1 cellular context compared by ENCODE assay signal in the genomic region with DNA sequence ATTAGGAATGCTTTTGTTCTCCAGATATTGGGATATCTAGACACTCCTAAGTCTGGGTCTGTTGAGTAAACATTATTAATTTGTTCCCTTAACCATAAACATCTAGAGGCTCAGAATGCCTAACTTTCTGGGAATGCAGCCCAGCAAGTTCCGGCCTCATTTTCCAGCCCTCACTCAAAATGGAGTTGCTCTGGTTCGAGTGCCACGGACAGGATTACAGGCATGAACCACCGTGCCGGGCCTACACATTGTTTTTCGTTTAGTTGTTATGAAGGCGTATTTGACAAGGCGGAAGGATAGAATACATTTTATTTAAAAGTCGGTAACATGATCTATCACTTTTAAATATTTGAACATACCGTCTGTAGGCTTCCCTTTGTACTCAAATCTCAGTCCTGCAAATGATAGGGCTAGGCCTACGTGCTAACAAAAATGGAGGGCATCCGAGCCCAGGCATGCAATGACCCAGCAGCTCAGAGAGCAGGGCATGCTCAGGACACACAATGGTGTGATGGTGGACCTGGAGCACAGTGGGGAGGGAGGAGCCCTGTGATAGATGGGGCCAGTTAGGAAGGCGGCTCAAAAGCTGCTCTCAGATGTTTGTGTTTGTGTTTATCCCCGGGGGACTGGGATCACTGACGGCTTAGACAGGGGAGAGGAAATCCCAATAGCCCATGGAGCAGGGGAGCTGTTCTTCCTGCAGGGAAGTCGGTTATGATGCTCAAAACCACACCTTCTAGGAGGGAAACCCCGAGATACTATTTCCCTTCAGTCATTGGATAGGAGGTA.
TF ChIP-seq lines count a peak whose summit lies in the region.

No MANE protein-coding gene starts in this region.

TF ChIP-seq in IMR-90, 13 proteins besides CTCF, POLR2A, EP300 and RAD21:
- no peak for TF ChIP-seq BHLHE40 (IDR thresholded peaks at IDR 0.05; ENCODE audit: low read depth, low read length)
- TF ChIP-seq, protein P1, sequence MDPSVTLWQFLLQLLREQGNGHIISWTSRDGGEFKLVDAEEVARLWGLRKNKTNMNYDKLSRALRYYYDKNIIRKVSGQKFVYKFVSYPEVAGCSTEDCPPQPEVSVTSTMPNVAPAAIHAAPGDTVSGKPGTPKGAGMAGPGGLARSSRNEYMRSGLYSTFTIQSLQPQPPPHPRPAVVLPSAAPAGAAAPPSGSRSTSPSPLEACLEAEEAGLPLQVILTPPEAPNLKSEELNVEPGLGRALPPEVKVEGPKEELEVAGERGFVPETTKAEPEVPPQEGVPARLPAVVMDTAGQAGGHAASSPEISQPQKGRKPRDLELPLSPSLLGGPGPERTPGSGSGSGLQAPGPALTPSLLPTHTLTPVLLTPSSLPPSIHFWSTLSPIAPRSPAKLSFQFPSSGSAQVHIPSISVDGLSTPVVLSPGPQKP (IDR thresholded peaks at IDR 0.05; ENCODE audit: borderline replicate concordance, low read depth, low read length), result no peak
- TF ChIP-seq MXI1 (IDR thresholded peaks at IDR 0.05; ENCODE audit: borderline replicate concordance, low read depth, low read length), result no peak
- TF ChIP-seq NFE2L2 (IDR thresholded peaks at IDR 0.05; ENCODE audit: low read depth, low read length), result no peak
- no peak for TF ChIP-seq MAZ (IDR thresholded peaks at IDR 0.05; ENCODE audit: borderline replicate concordance, low read depth, low read length)
- TF ChIP-seq CEBPB (IDR thresholded peaks at IDR 0.05; ENCODE audit: low read depth, low read length), result no peak
- TF ChIP-seq SMC3 (IDR thresholded peaks at IDR 0.05; ENCODE audit: low read depth, low read length), result no peak
- no peak for TF ChIP-seq RCOR1 (IDR thresholded peaks at IDR 0.05; ENCODE audit: insufficient replicate concordance, low read length)
- TF ChIP-seq RFX5 (IDR thresholded peaks at IDR 0.05; ENCODE audit: low read depth, low read length), result no peak
- TF ChIP-seq CHD1 (IDR thresholded peaks at IDR 0.05; ENCODE audit: low read depth, low read length), result no peak
- TF ChIP-seq, protein P2, sequence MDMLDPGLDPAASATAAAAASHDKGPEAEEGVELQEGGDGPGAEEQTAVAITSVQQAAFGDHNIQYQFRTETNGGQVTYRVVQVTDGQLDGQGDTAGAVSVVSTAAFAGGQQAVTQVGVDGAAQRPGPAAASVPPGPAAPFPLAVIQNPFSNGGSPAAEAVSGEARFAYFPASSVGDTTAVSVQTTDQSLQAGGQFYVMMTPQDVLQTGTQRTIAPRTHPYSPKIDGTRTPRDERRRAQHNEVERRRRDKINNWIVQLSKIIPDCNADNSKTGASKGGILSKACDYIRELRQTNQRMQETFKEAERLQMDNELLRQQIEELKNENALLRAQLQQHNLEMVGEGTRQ (IDR thresholded peaks at IDR 0.05; ENCODE audit: low read depth, low read length), result no peak
- TF ChIP-seq FOS (IDR thresholded peaks at IDR 0.05; ENCODE audit: low read depth, low read length), result no peak
- no peak for TF ChIP-seq MAFK (IDR thresholded peaks at IDR 0.05; ENCODE audit: low read depth, low read length)
